15 cellular contexts compared by ENCODE assay signal in genomic region chr18:48797841-48798255, GRCh38.
DNase-seq lines count a peak whose midpoint lies in the region; ATAC-seq, FAIRE-seq and TF ChIP-seq lines count a peak whose summit lies in the region.
"Had no signal": no experiment of that assay in that cellular context is flagged by ENCODE, and none has a peak within 500 bp of the region (broad histone marks: within the 10 kb centered on the region; RNA-seq: fewer than 3 reads in every experiment).

No MANE protein-coding gene starts in this region.

- H3K4me2 ChIP-seq in osteoblast (ENCODE audit: insufficient read depth, low read length), result no peak overlapping the region

- TF ChIP-seq CTCF in D721Med (IDR thresholded peaks at IDR 0.05; ENCODE audit: insufficient read depth, missing control alignments) (peak; percentile 6), Peyer's patch (IDR thresholded peaks at IDR 0.05) (no peak), gastroesophageal sphincter (IDR thresholded peaks at IDR 0.05) (no peak), osteoblast (IDR thresholded peaks at IDR 0.05; ENCODE audit: extremely low read depth, low read depth, low read length) (no peak)

- H3K4me3 ChIP-seq in Peyer's patch, result no peak overlapping the region
- H3K4me3 ChIP-seq in gastroesophageal sphincter, result no peak overlapping the region
- no peak overlapping the region for H3K4me3 ChIP-seq in osteoblast (ENCODE audit: insufficient read depth, low read length)
- H3K4me3 ChIP-seq: esophagus squamous epithelium had no signal

- WGBS in gastroesophageal sphincter (ENCODE audit: low coverage in 1 of 2), 2 donors, result 35 to 36% methylated on average over 3 to 4 of the region's 9 CpGs

- ATAC-seq in gastroesophageal sphincter, result peak; percentile 24
- no peak for ATAC-seq in HG03108 (IDR thresholded peaks at IDR 0.05; ENCODE audit: unreplicated experiment)
- no peak for ATAC-seq in GM18517 (IDR thresholded peaks at IDR 0.05; ENCODE audit: unreplicated experiment)
- ATAC-seq in HG02571 (IDR thresholded peaks at IDR 0.05; ENCODE audit: unreplicated experiment), result no peak

- no peak for TF ChIP-seq EP300 in gastroesophageal sphincter (IDR thresholded peaks at IDR 0.05)

- no peak for FAIRE-seq in D721Med (lab: Jason Lieb, UNC)
- FAIRE-seq: bronchial epithelial cell had no signal

- no peak overlapping the region for H2AFZ ChIP-seq in osteoblast (ENCODE audit: low read length)

- no peak overlapping the region for H3K27ac ChIP-seq in Peyer's patch
- peak overlapping the region in 3 of 4 donors; percentile 22 to 53 (median 31) for H3K27ac ChIP-seq in gastroesophageal sphincter
- H3K27ac ChIP-seq in osteoblast (ENCODE audit: low read depth, low read length), result no peak overlapping the region
- H3K27ac ChIP-seq: RWPE1 had no signal

- TF ChIP-seq POLR2A in Peyer's patch (IDR thresholded peaks at IDR 0.05) (no peak), gastroesophageal sphincter (IDR thresholded peaks at IDR 0.05) (no peak)

- H3K36me3 ChIP-seq in Peyer's patch (no peaks in the 10 kb centered on the region), gastroesophageal sphincter (peaks cover 0 to 27% of the 10 kb centered on the region in 2 donors), osteoblast (ENCODE audit: insufficient read depth, low read length) (peaks cover 25% of the 10 kb centered on the region)

- no peaks in the 10 kb centered on the region for H3K27me3 ChIP-seq in Peyer's patch
- H3K27me3 ChIP-seq in gastroesophageal sphincter, result no peaks in the 10 kb centered on the region
- H3K27me3 ChIP-seq in osteoblast (ENCODE audit: insufficient read depth, low read length), result no peaks in the 10 kb centered on the region
- H3K27me3 ChIP-seq: esophagus squamous epithelium had no signal

- H3K4me1 ChIP-seq in Peyer's patch (peaks cover 0 to 21% (median 8%) of the 10 kb centered on the region in 4 donors), gastroesophageal sphincter (peaks cover 0 to 30% (median 0%) of the 10 kb centered on the region in 3 donors), osteoblast (ENCODE audit: insufficient read depth, low read length) (peaks cover 14% of the 10 kb centered on the region)

- peaks cover 7% of the 10 kb centered on the region for H4K20me1 ChIP-seq in osteoblast (ENCODE audit: insufficient read depth, low read length)

- H3K9me3 ChIP-seq in Peyer's patch (no peaks in the 10 kb centered on the region), gastroesophageal sphincter (no peaks in the 10 kb centered on the region), osteoblast (ENCODE audit: low read depth, low read length) (no peaks in the 10 kb centered on the region)
- H3K9me3 ChIP-seq: esophagus squamous epithelium had no signal

- H3K79me2 ChIP-seq in osteoblast (ENCODE audit: insufficient read depth, low read length), result no peaks in the 10 kb centered on the region

- DNase-seq in D721Med (ENCODE audit: insufficient read length, low spot score) (no peak), Peyer's patch (peak in 2 of 3 donors; percentile 15 to 39), osteoblast (ENCODE audit: insufficient read length, low spot score, missing footprints) (peak; percentile 41), superior temporal gyrus (ENCODE audit: extremely low spot score) (no peak)
- DNase-seq: activated T-cell treated with anti-CD3 and anti-CD28 coated beads for 4 hours, esophagus squamous epithelium, GF-D8, MM.1S, NCI-H446 treated with DMSO at 0.1 percent for 48 hours had no signal

Comparison
In these comparisons a context has a peak if more than half of its experiments do, and no peak if none do; other contexts are left out.
1. DNase-seq: peak in Peyer's patch (2 of 3) and osteoblast (single experiment); none in D721Med (single experiment) and superior temporal gyrus (single experiment).
2. H3K27ac ChIP-seq: peak in gastroesophageal sphincter (3 of 4); none in Peyer's patch (0 of 4) and osteoblast (single experiment).